ENCODE assay signal across 18 cellular contexts in the genomic region with DNA sequence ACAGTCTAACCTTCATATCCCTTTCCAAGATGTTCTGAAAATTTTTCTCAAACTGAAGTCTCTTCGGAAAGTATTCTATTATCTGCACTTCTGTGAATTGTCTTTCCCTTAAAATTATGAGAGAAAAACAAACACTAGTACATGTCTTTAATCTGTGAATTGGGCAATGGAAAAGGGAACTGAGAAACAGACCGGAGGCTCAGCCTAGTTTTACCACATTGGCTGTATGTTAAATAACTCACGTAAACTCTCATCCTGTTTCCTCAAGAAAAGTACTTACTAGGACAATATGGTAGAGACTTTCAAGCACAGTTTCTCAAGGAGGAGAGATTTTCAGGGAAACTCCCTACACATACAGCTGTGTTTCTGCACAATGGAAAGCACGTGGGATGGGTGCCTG.
DNase-seq lines count a peak whose midpoint lies in the region; ATAC-seq, FAIRE-seq and TF ChIP-seq lines count a peak whose summit lies in the region.
"Had no signal": no experiment of that assay in that cellular context is flagged by ENCODE, and none has a peak within 500 bp of the region (broad histone marks: within the 10 kb centered on the region; RNA-seq: fewer than 3 reads in every experiment).

No MANE protein-coding gene starts in this region.

- H3K4me3 ChIP-seq in pancreas = no peak overlapping the region
- H3K4me3 ChIP-seq: MG63 had no signal

- WGBS in pancreas, 2 donors = 73 to 78% methylated on average over 4 of the region's 4 CpGs

- H3K27me3 ChIP-seq in pancreas = no peaks in the 10 kb centered on the region
- H3K27me3 ChIP-seq: MG63 had no signal

- TF ChIP-seq CTCF in GM10266 (IDR thresholded peaks at IDR 0.05; ENCODE audit: control insufficient read depth, insufficient read depth, low read depth, missing control alignments) (no peak), pancreas (IDR thresholded peaks at IDR 0.05) (no peak)

- no peaks in the 10 kb centered on the region for H3K4me1 ChIP-seq in pancreas

- peak; percentile 2 for DNase-seq in GM10266 (ENCODE audit: extremely low spot score)
- DNase-seq in RPMI8226 = peak; percentile 86
- no peak for DNase-seq in pancreas
- no peak for DNase-seq in activated CD4-positive, alpha-beta T cell treated with anti-CD3 and anti-CD28 coated beads for 48 hours
- DNase-seq: DMS79, H7, MG63, NCI-H1417, NCI-H187, NCI-H2107, NCI-H2227 treated with DMSO at 0.1 percent for 48 hours, NCI-H524, NCI-H82 had no signal

- H3K9me3 ChIP-seq in pancreas = no peaks in the 10 kb centered on the region
- H3K9me3 ChIP-seq: MG63 had no signal

- intact Hi-C loops in pancreas (cut with DNase I) = no loop called here

- ATAC-seq in GM18868 (IDR thresholded peaks at IDR 0.05; ENCODE audit: unreplicated experiment) (peak; percentile 71), HG02885 (IDR thresholded peaks at IDR 0.05; ENCODE audit: poor library complexity, unreplicated experiment) (peak; percentile 82), HG02973 (IDR thresholded peaks at IDR 0.05; ENCODE audit: unreplicated experiment) (no peak), pancreas (no peak)
- ATAC-seq: Panc1 had no signal

- no peaks in the 10 kb centered on the region for H3K36me3 ChIP-seq in pancreas
- H3K36me3 ChIP-seq: MG63 had no signal

- H3K27ac ChIP-seq in pancreas = no peak overlapping the region
- H3K27ac ChIP-seq: C4-2B had no signal

- no peak for FAIRE-seq in pancreas (lab: Jason Lieb, UNC)

Comparison
In these comparisons a context has a peak if more than half of its experiments do, and no peak if none do; other contexts are left out.
1. DNase-seq: peak in GM10266 (single experiment) and RPMI8226 (single experiment); none in pancreas (0 of 6) and activated CD4-positive, alpha-beta T cell treated with anti-CD3 and anti-CD28 coated beads for 48 hours (single experiment).
2. ATAC-seq: peak in GM18868 (single experiment) and HG02885 (single experiment); none in HG02973 (single experiment) and pancreas (0 of 4).